8 cellular contexts compared by ENCODE assay signal in genomic region chr1:46617108-46617694, GRCh38. TPM values are rescaled to one million over a fixed set of nuclear protein-coding genes. Genes with fewer than 3 reads are reported as not detected.
DNase-seq lines count a peak whose midpoint lies in the region; ATAC-seq, FAIRE-seq and TF ChIP-seq lines count a peak whose summit lies in the region.

No MANE protein-coding gene starts in this region.

- H3K27ac Mint-ChIP-seq in naive thymus-derived CD8-positive, alpha-beta T cell = peak overlapping the region; percentile 89 to 97 (median 94)

- H3K4ac ChIP-seq in H1 (replicated peaks; ENCODE audit: insufficient read length, low read depth, low read length) = no peak overlapping the region

- H4K91ac ChIP-seq in H1 (replicated peaks; ENCODE audit: insufficient read length, low read length) = no peak overlapping the region

- peaks cover 7% of the 10 kb centered on the region; the same call in 1 of the 2 replicates for H3K23me2 ChIP-seq in H1 (ENCODE audit: low read depth, low read length)

- DNase-seq in H1 (ENCODE audit: low read depth in 1 of 2, low spot score in 2 of 2) (no peak), GF-D8 (lab: John Stamatoyannopoulos, UW) (no peak), NCI-H1694 treated with DMSO at 0.1 percent for 48 hours (lab: John Stamatoyannopoulos, UW) (no peak), SHP77 treated with DMSO at 0.1 percent for 48 hours (lab: John Stamatoyannopoulos, UW) (no peak)
- DNase-seq in naive thymus-derived CD8-positive, alpha-beta T cell = no peak

- H3K79me2 ChIP-seq in Loucy (ENCODE audit: insufficient read depth, low read length) = peaks cover 19% of the 10 kb centered on the region; the same call in 1 of the 2 replicates
- H3K79me2 ChIP-seq in H1 (ENCODE audit: control insufficient read depth in 1 of 2, insufficient read depth in 2 of 2, low read length in 2 of 2) = no peaks in the 10 kb centered on the region

- 0 out of 2 replicates have a peak overlapping the region, but pooled peaks have one; percentile 35 for H2BK20ac ChIP-seq in H1 (ENCODE audit: low read length)

- POLR2A ChIA-PET in H1 (lab: Charles Lee; ENCODE audit: partially characterized antibody) = interaction anchor here (0.7 to 2.2 kb wide), 14 partner anchors 9 to 102 kb away, joined by 3 to 8 read pairs (median 4); partner anchors contain the start of genes EFCAB14, MKNK1 and TEX38
- POLR2A ChIA-PET in naive thymus-derived CD8-positive, alpha-beta T cell (lab: Charles Lee) = interaction anchor here (0.6 to 8.3 kb wide), 5 partner anchors 12 to 108 kb away, joined by 3 to 122 read pairs (median 7); partner anchors contain the start of genes ATPAF1, EFCAB14 and MKNK1

- H3F3A ChIP-seq in Loucy (ENCODE audit: low read depth) = no peaks in the 10 kb centered on the region

- H3K27ac ChIP-seq in BLaER1 = peak overlapping the region; percentile 81
- no peak overlapping the region for H3K27ac ChIP-seq in H1 (ENCODE audit: low read depth, low read length)

- no peak for TF ChIP-seq POLR2A in H1 (IDR thresholded peaks at IDR 0.05; ENCODE audit: control extremely low read depth in 1 of 2, low read depth in 2 of 2, low read length in 2 of 2)

- H4K8ac ChIP-seq in H1 (ENCODE audit: extremely low read depth, insufficient read depth, low read length) = no peak overlapping the region

- WGBS in H1 (ENCODE audit: extremely low coverage in 1 of 2, insufficient coverage in 1 of 2, insufficient read length in 1 of 2, insufficient replicate concordance in 2 of 2, low coverage in 1 of 2, low lambda C conversion rate in 2 of 2, missing lambda C conversion rate in 1 of 2), 2 experiments = 49% methylated on average over 9 of the region's 9 CpGs; no CpG with 5 or more reads in 1 of the 2 experiments

- no peak for FAIRE-seq in H1 (lab: Jason Lieb, UNC)

- no peak for TF ChIP-seq RAD21 in H1 (IDR thresholded peaks at IDR 0.05 in 1 of 2, conservative IDR thresholded peaks at IDR 0.05 in 1 of 2; ENCODE audit: low read depth in 2 of 2, low read length in 2 of 2)

- peaks cover 0 to 9% (median 0%) of the 10 kb centered on the region in 3 donors for H3K36me3 Mint-ChIP-seq in naive thymus-derived CD8-positive, alpha-beta T cell

- no peak overlapping the region for H3K23ac ChIP-seq in H1 (ENCODE audit: insufficient read length)

- no peaks in the 10 kb centered on the region for H3K36me3 ChIP-seq in BLaER1
- no peaks in the 10 kb centered on the region for H3K36me3 ChIP-seq in Loucy (ENCODE audit: insufficient read depth, low read length)
- H3K36me3 ChIP-seq in H1 (ENCODE audit: control insufficient read depth in 2 of 4, insufficient read depth in 4 of 4, low read length in 3 of 4) = no peaks in the 10 kb centered on the region

- H3K9me2 ChIP-seq in Loucy (replicated peaks; ENCODE audit: low read depth, low read length) = no peaks in the 10 kb centered on the region

- no peak for ATAC-seq in naive thymus-derived CD8-positive, alpha-beta T cell
- ATAC-seq in GM21390 (IDR thresholded peaks at IDR 0.05; ENCODE audit: unreplicated experiment) = no peak

- H3K27me3 Mint-ChIP-seq in naive thymus-derived CD8-positive, alpha-beta T cell = no peaks in the 10 kb centered on the region

- no peaks in the 10 kb centered on the region for H3K27me3 ChIP-seq in BLaER1
- H3K27me3 ChIP-seq in Loucy (ENCODE audit: insufficient read depth, low read length, poor library complexity, severe bottlenecking) = no peaks in the 10 kb centered on the region
- peaks cover 0 to 11% (median 9%) of the 10 kb centered on the region in 4 experiments; a peak in 5 of 7 replicates for H3K27me3 ChIP-seq in H1 (replicated peaks in 1 of 4; ENCODE audit: control insufficient read depth in 3 of 4, extremely low read depth in 1 of 4, insufficient read depth in 3 of 4, low read length in 3 of 4)

- no peak overlapping the region for H2BK120ac ChIP-seq in H1 (replicated peaks; ENCODE audit: low read depth, low read length)

- H2BK5ac ChIP-seq in H1 (ENCODE audit: low read depth, low read length) = no peak overlapping the region

- H3K9me3 Mint-ChIP-seq in naive thymus-derived CD8-positive, alpha-beta T cell = no peaks in the 10 kb centered on the region

- H2AFZ ChIP-seq in Loucy (ENCODE audit: low read length) = peak overlapping the region; percentile 93
- H2AFZ ChIP-seq in H1 (ENCODE audit: low read length) = peak overlapping the region; percentile 3

- H3K4me1 Mint-ChIP-seq in naive thymus-derived CD8-positive, alpha-beta T cell = peaks cover 20 to 63% (median 46%) of the 10 kb centered on the region in 4 donors

- H2BK15ac ChIP-seq in H1 (ENCODE audit: low read length) = peak overlapping the region; percentile 18; the same call in 1 of the 2 replicates

- peak overlapping the region; percentile 85 for H3K4me3 ChIP-seq in BLaER1
- peak overlapping the region; percentile 93 for H3K4me3 ChIP-seq in Loucy (ENCODE audit: low read length, poor library complexity, severe bottlenecking)
- peak overlapping the region; percentile 47 to 83 (median 82) for H3K4me3 ChIP-seq in H1 (ENCODE audit: extremely low read depth in 1 of 4, insufficient read depth in 2 of 4, low read depth in 3 of 4, low read length in 4 of 4)

- TF ChIP-seq EP300 in H1 (IDR thresholded peaks at IDR 0.05; ENCODE audit: borderline replicate concordance in 1 of 2, low read depth in 2 of 2, low read length in 2 of 2) = no peak

- no peak overlapping the region for H3K56ac ChIP-seq in H1 (replicated peaks; ENCODE audit: insufficient read length, low read depth, low read length)

- CTCF ChIA-PET in H1 (lab: Charles Lee; ENCODE audit: partially characterized antibody) = interaction anchor here (0.8 to 14.2 kb wide), 12 partner anchors 9 to 277 kb away, joined by 3 to 126 read pairs (median 4); partner anchors contain the start of gene MKNK1

- H3K4me3 Mint-ChIP-seq in naive thymus-derived CD8-positive, alpha-beta T cell = peak overlapping the region; percentile 90 to 97 (median 94)

- H2AK5ac ChIP-seq in H1 (ENCODE audit: low read depth, low read length) = no peak overlapping the region

- no peak overlapping the region for H2BK12ac ChIP-seq in H1 (ENCODE audit: low read depth, low read length)

- 0 out of 2 replicates have a peak overlapping the region, but pooled peaks have one; percentile 34 for H3K18ac ChIP-seq in H1 (ENCODE audit: extremely low read depth, low read length)

- H4K20me1 ChIP-seq in BLaER1 (no peaks in the 10 kb centered on the region), Loucy (ENCODE audit: insufficient read depth, low read length, poor library complexity, severe bottlenecking) (no peaks in the 10 kb centered on the region), H1 (replicated peaks in 1 of 2; ENCODE audit: control insufficient read depth in 1 of 2, insufficient read depth in 2 of 2, low read length in 2 of 2) (no peaks in the 10 kb centered on the region)

- no peak overlapping the region for H4K5ac ChIP-seq in H1 (ENCODE audit: insufficient read length, low read depth, low read length)

- H3K4me1 ChIP-seq in BLaER1 = peaks cover 85% of the 10 kb centered on the region
- peaks cover 59% of the 10 kb centered on the region for H3K4me1 ChIP-seq in Loucy (ENCODE audit: insufficient read depth, low read length, poor library complexity, severe bottlenecking)
- peaks cover 11 to 27% (median 19%) of the 10 kb centered on the region in 4 experiments for H3K4me1 ChIP-seq in H1 (replicated peaks in 1 of 4; ENCODE audit: control insufficient read depth in 3 of 4, insufficient read depth in 4 of 4, low read length in 3 of 4)

- TF ChIP-seq CTCF in Loucy (conservative IDR thresholded peaks at IDR 0.05; ENCODE audit: low read length) (no peak), H1 (IDR thresholded peaks at IDR 0.05; ENCODE audit: control extremely low read depth in 1 of 3, insufficient read depth in 1 of 3, low read depth in 1 of 3, low read length in 3 of 3) (no peak)

- H3K9me3 ChIP-seq in BLaER1 (no peaks in the 10 kb centered on the region), Loucy (ENCODE audit: insufficient read depth, low read depth, low read length) (no peaks in the 10 kb centered on the region), H1 (ENCODE audit: insufficient read depth in 2 of 2, low read depth in 1 of 2, low read length in 1 of 2) (no peaks in the 10 kb centered on the region)

- peak overlapping the region; percentile 97 for H3K4me2 ChIP-seq in BLaER1
- peak overlapping the region; percentile 100 for H3K4me2 ChIP-seq in Loucy (ENCODE audit: low read depth, low read length, poor library complexity, severe bottlenecking)
- peak overlapping the region; percentile 70 to 91 for H3K4me2 ChIP-seq in H1 (ENCODE audit: insufficient read depth in 1 of 2, low read depth in 2 of 2, low read length in 2 of 2)

- peak overlapping the region; percentile 82 for H3K9ac ChIP-seq in BLaER1
- peak overlapping the region; percentile 78 for H3K9ac ChIP-seq in Loucy (ENCODE audit: low read depth, low read length, poor library complexity, severe bottlenecking)
- H3K9ac ChIP-seq in H1 (replicated peaks in 1 of 4; ENCODE audit: extremely low read depth in 1 of 4, low read depth in 3 of 4, low read length in 3 of 4) = no peak overlapping the region

- H3K14ac ChIP-seq in H1 (ENCODE audit: insufficient read length) = no peak overlapping the region

- H3K79me1 ChIP-seq in H1 (ENCODE audit: low read depth, low read length) = no peaks in the 10 kb centered on the region

RNA-seq across cellular contexts. Expression of gene MOB3C, which starts 0.6 kb away (rescaled TPM):
- 5.1 and 5.8 TPM in 2 replicates for total RNA-seq in H1 (2021; fragmentation: NEBNext Ultra II Directional; extraction: Animal tissue kit (Norgen Biotek cat#: 25700))
- polyA plus RNA-seq in H1 (2011; rRNA removed) = 6.6 and 7.9 TPM in 2 replicates
- 4.8 TPM for polyA plus RNA-seq in H1 (2011; cell fraction: cytosol; rRNA removed)
- 5.9 TPM for polyA plus RNA-seq in H1 (2011; cell fraction: nucleus; rRNA removed)
- polyA plus RNA-seq in H1 (2012, experiment 1 of 2) = 4.7 to 6.3 TPM (median 5.8 TPM) in 4 replicates
- 4.1 TPM for polyA plus RNA-seq in H1 (2012, experiment 2 of 2)
- 2.7 TPM for polyA plus RNA-seq in H1 (2013, experiment 1 of 2)
- polyA plus RNA-seq in H1 (2013, experiment 2 of 2) = 2.8 TPM
- polyA minus RNA-seq in H1 (2011; rRNA and poly(A)+ RNA removed) = 6.1 and 9.2 TPM in 2 replicates
- 2.9 TPM for polyA minus RNA-seq in H1 (2011; cell fraction: cytosol; rRNA and poly(A)+ RNA removed)
- 6.0 TPM for polyA minus RNA-seq in H1 (2011; cell fraction: nucleus; rRNA and poly(A)+ RNA removed)
- total RNA-seq in naive thymus-derived CD8-positive, alpha-beta T cell = 10 to 100 TPM; 24.3 to 24.7 TPM
- polyA plus RNA-seq in naive thymus-derived CD8-positive, alpha-beta T cell = 10 to 100 TPM in 1 of 3 donors, 1 to 10 TPM in 2; 8.3 to 17.5 (median 8.4) TPM

RNA-seq across cellular contexts. Expression of gene MKNK1, which starts 13.1 kb away (rescaled TPM):
- 21.5 and 23.9 TPM in 2 replicates for total RNA-seq in H1 (2021; fragmentation: NEBNext Ultra II Directional; extraction: Animal tissue kit (Norgen Biotek cat#: 25700))
- 13.9 and 16.3 TPM in 2 replicates for polyA plus RNA-seq in H1 (2011; rRNA removed)
- polyA plus RNA-seq in H1 (2011; cell fraction: cytosol; rRNA removed) = 19.1 TPM
- 30.3 TPM for polyA plus RNA-seq in H1 (2011; cell fraction: nucleus; rRNA removed)
- polyA plus RNA-seq in H1 (2012, experiment 1 of 2) = 17.2 to 24.1 TPM (median 18.9 TPM) in 4 replicates
- polyA plus RNA-seq in H1 (2012, experiment 2 of 2) = 15.5 TPM
- polyA plus RNA-seq in H1 (2013, experiment 1 of 2) = 22.1 TPM
- polyA plus RNA-seq in H1 (2013, experiment 2 of 2) = 21.1 TPM
- 13.5 and 13.6 TPM in 2 replicates for polyA minus RNA-seq in H1 (2011; rRNA and poly(A)+ RNA removed)
- 13.2 TPM for polyA minus RNA-seq in H1 (2011; cell fraction: cytosol; rRNA and poly(A)+ RNA removed)
- 15.8 TPM for polyA minus RNA-seq in H1 (2011; cell fraction: nucleus; rRNA and poly(A)+ RNA removed)
- 10 to 100 TPM; 51.4 to 56.3 TPM for total RNA-seq in naive thymus-derived CD8-positive, alpha-beta T cell
- polyA plus RNA-seq in naive thymus-derived CD8-positive, alpha-beta T cell = 10 to 100 TPM; 17.6 to 19.7 (median 18.7) TPM

RNA-seq across cellular contexts. Expression of gene ATPAF1, which starts 51.0 kb away (rescaled TPM):
- total RNA-seq in H1 (2021; fragmentation: NEBNext Ultra II Directional; extraction: Animal tissue kit (Norgen Biotek cat#: 25700)) = 44.6 and 46.7 TPM in 2 replicates
- polyA plus RNA-seq in H1 (2011; rRNA removed) = 41.4 and 55.9 TPM in 2 replicates
- 63.8 TPM for polyA plus RNA-seq in H1 (2011; cell fraction: cytosol; rRNA removed)
- polyA plus RNA-seq in H1 (2011; cell fraction: nucleus; rRNA removed) = 22.2 TPM
- 43.2 to 52.2 TPM (median 45.1 TPM) in 4 replicates for polyA plus RNA-seq in H1 (2012, experiment 1 of 2)
- polyA plus RNA-seq in H1 (2012, experiment 2 of 2) = 18.8 TPM
- polyA plus RNA-seq in H1 (2013, experiment 1 of 2) = 29.8 TPM
- polyA plus RNA-seq in H1 (2013, experiment 2 of 2) = 33.2 TPM
- polyA minus RNA-seq in H1 (2011; rRNA and poly(A)+ RNA removed) = 60.5 and 74.1 TPM in 2 replicates
- polyA minus RNA-seq in H1 (2011; cell fraction: cytosol; rRNA and poly(A)+ RNA removed) = 34.8 TPM
- 41.1 TPM for polyA minus RNA-seq in H1 (2011; cell fraction: nucleus; rRNA and poly(A)+ RNA removed)
- total RNA-seq in naive thymus-derived CD8-positive, alpha-beta T cell = 10 to 100 TPM; 27.8 to 33.9 TPM
- polyA plus RNA-seq in naive thymus-derived CD8-positive, alpha-beta T cell = 10 to 100 TPM; 66.4 to 68.0 (median 66.7) TPM

RNA-seq across cellular contexts. Expression of gene TEX38, which starts 54.5 kb away (rescaled TPM):
- not detected in 2 replicates for total RNA-seq in H1 (2021; fragmentation: NEBNext Ultra II Directional; extraction: Animal tissue kit (Norgen Biotek cat#: 25700))
- 0.09 and 0.33 TPM in 2 replicates for polyA plus RNA-seq in H1 (2011; rRNA removed)
- not detected for polyA plus RNA-seq in H1 (2011; cell fraction: cytosol; rRNA removed)
- 0.26 TPM for polyA plus RNA-seq in H1 (2011; cell fraction: nucleus; rRNA removed)
- 0.37 TPM in 1 of 4 replicates, not detected in the others for polyA plus RNA-seq in H1 (2012, experiment 1 of 2)
- not detected for polyA plus RNA-seq in H1 (2012, experiment 2 of 2)
- polyA plus RNA-seq in H1 (2013, experiment 1 of 2) = 0.20 TPM
- 0.17 TPM for polyA plus RNA-seq in H1 (2013, experiment 2 of 2)
- polyA minus RNA-seq in H1 (2011; rRNA and poly(A)+ RNA removed) = 0.76 TPM in 1 of 2 replicates, not detected in the other
- not detected for polyA minus RNA-seq in H1 (2011; cell fraction: cytosol; rRNA and poly(A)+ RNA removed)
- polyA minus RNA-seq in H1 (2011; cell fraction: nucleus; rRNA and poly(A)+ RNA removed) = 0.70 TPM
- total RNA-seq in naive thymus-derived CD8-positive, alpha-beta T cell = not detected
- not detected for polyA plus RNA-seq in naive thymus-derived CD8-positive, alpha-beta T cell

Comparison
In these comparisons a context has a peak if more than half of its experiments do, and no peak if none do; other contexts are left out.
1. H3K9ac ChIP-seq: peak in BLaER1 (single experiment) and Loucy (single experiment); none in H1 (0 of 4).
2. Peak in every context shown above with its lines, with median percentiles within 50 percentile points of each other: H3K4me2 ChIP-seq and H3K4me3 ChIP-seq.